Comparison of ENCODE assay signal across 27 cellular contexts in genomic region chr1:17472814-17473213, GRCh38.
"Had no signal": no experiment of that assay in that cellular context is flagged by ENCODE, and none has a peak within 500 bp of the region (broad histone marks: within the 10 kb centered on the region; RNA-seq: fewer than 3 reads in every experiment).

No MANE protein-coding gene starts in this region.

- H3K27me3 ChIP-seq: pancreas, right atrium auricular region, thyroid gland, vagina had no signal

- H3K9me3 ChIP-seq: esophagus squamous epithelium, left lung, mucosa of descending colon, neutrophil, pancreas, right atrium auricular region, sigmoid colon, stomach, thyroid gland, vagina had no signal

- H3K27ac ChIP-seq: coronary artery, left lung, neutrophil, right atrium auricular region, sigmoid colon, stomach, thyroid gland, vagina had no signal

- DNase-seq: dermis blood vessel endothelial cell; effector memory CD8-positive, alpha-beta T cell; erythroblast; esophagus squamous epithelium; foreskin melanocyte; glutamatergic neuron; hypothalamus; immature natural killer cell; islet precursor cell; mesenchymal stem cell; mucosa of descending colon; naive B cell; pancreas; sigmoid colon; stimulated activated CD4-positive, alpha-beta T cell treated with anti-CD3 and anti-CD28 coated beads, Interleukin-2, amount 100 ng/mL, for 24 hours; stimulated activated CD4-positive, alpha-beta T cell treated with anti-CD3 and anti-CD28 coated beads, Interleukin-4, amount 100 ng/mL, for 24 hours; stimulated activated naive CD4-positive, alpha-beta T cell treated with Interleukin-2 at 50 U/mL for 16 hours; stomach; thyroid gland had no signal

- ATAC-seq: effector memory CD8-positive, alpha-beta T cell; left lung; mucosa of descending colon; natural killer cell treated with Interleukin-12 subunit alpha and Interleukin-12 subunit beta and Interleukin-15 and Interleukin-18, amount 100 ng/mL, for 72 hours; stimulated activated effector memory CD8-positive, alpha-beta T cell treated with anti-CD3 and anti-CD28 coated beads, Interleukin-12 subunit alpha, Interleukin-12 subunit beta, amount 100 ng/mL, for 72 hours had no signal

- FAIRE-seq: endometrium, pancreas had no signal

- H3K4me3 ChIP-seq: coronary artery, esophagus squamous epithelium, left lung, mucosa of descending colon, pancreas, right atrium auricular region, sigmoid colon, stomach, thyroid gland, vagina had no signal

- H3K4me1 ChIP-seq: left lung, pancreas, right atrium auricular region, sigmoid colon, vagina had no signal

- H3K36me3 ChIP-seq: esophagus squamous epithelium, left lung, neutrophil, pancreas, right atrium auricular region, sigmoid colon, stomach, thyroid gland, vagina had no signal
